Comparison of ENCODE assay signal across 13 cellular contexts in the genomic region with DNA sequence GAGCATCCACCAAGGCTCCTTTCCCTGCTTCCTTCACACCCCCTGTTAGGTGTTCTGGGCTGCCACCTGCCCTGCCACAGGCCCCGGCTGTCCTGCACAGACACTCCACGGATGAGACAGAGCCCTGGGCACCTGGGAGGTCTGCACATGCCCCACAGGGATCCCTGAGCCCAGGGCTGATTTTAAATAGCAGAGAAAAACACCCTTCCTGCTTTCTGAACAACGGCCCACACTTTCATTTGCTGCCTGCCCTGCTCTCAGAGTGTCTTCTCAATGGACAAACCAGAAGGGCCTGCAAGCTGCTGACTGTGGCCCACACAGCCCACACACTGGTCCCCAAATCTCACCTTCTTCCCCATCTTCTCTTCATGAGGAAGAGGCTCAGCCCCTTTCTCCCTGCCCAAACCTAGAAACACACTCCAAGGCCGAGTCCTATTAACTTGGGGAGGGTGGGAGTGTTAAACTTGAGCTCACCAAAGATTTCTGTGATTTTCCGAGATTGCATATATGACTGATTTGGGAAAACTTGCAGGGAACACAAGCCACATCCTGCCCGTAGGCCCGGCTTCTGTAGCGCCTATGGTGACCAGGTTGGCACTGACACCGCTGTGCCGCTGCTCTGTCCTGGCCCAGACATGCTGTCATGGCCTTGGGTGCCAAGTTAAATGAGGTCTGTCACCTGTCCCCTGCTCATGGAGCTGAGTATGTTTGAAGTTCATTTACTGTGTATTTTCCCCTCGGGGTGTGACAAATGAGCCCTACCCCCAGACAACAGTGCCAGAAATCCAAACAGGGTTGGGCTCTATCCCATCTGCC. TPM values are rescaled to one million over a fixed set of nuclear protein-coding genes. Genes with fewer than 3 reads are reported as not detected.
DNase-seq lines count a peak whose midpoint lies in the region; FAIRE-seq and TF ChIP-seq lines count a peak whose summit lies in the region.
"Had no signal": no experiment of that assay in that cellular context is flagged by ENCODE, and none has a peak within 500 bp of the region (broad histone marks: within the 10 kb centered on the region; RNA-seq: fewer than 3 reads in every experiment).

No MANE protein-coding gene starts in this region.

- DNase-seq in activated naive CD4-positive, alpha-beta T cell (lab: John Stamatoyannopoulos, UW) = no peak
- DNase-seq in adrenal gland (peak in 4 of 7 donors; percentile 4 to 54 (median 12)), transverse colon (peak; percentile 11), erythroblast (lab: John Stamatoyannopoulos, UW) (no peak), HTR-8/SVneo (ENCODE audit: insufficient read length, low spot score) (no peak), activated gamma-delta T cell (lab: John Stamatoyannopoulos, UW) (no peak)
- DNase-seq: activated gamma-delta T cell treated with Interleukin-2 at 50 U/mL for 16 hours; CD4-positive, alpha-beta memory T cell had no signal

- WGBS in adrenal gland, 4 donors = 79 to 86% (median 85%) methylated on average over 10 to 11 of the region's 11 CpGs
- 55% methylated on average over 11 of the region's 11 CpGs for WGBS in liver
- 71 to 100% methylated on average over 1 to 11 of the region's 11 CpGs for WGBS in transverse colon (ENCODE audit: low coverage in 1 of 2), 2 donors

- no peaks in the 10 kb centered on the region for H3K4me1 ChIP-seq in adrenal gland (replicated peaks in 1 of 2)
- H3K4me1 ChIP-seq in liver (ENCODE audit: control insufficient read depth in 4 of 4, insufficient read depth in 4 of 4, low read length in 3 of 4) = peaks cover 5 to 24% (median 16%) of the 10 kb centered on the region in 4 donors
- H3K4me1 ChIP-seq in transverse colon = peaks cover 0 to 4% (median 2%) of the 10 kb centered on the region in 4 donors

- H3K27ac ChIP-seq in adrenal gland = peak overlapping the region in 1 of 5 donors; percentile 49
- H3K27ac ChIP-seq in liver (ENCODE audit: low read depth in 1 of 2, low read length in 2 of 2) = peak overlapping the region; percentile 73 to 81
- H3K27ac ChIP-seq in transverse colon = no peak overlapping the region

- peak overlapping the region; percentile 51 for H3K27ac Mint-ChIP-seq in activated naive CD4-positive, alpha-beta T cell treated with anti-CD3 and anti-CD28 coated beads, Interleukin-2, amount 50 U/mL, for 24 hours
- H3K27ac Mint-ChIP-seq: progenitor cell of endocrine pancreas had no signal

- in situ Hi-C loops in transverse colon (cut with MboI; ENCODE audit: low pct_ligation_motif_present in 1 of 4, low pct_unique_long_range_greater_than_20kb in 1 of 4, low sequenced_read_pairs in 3 of 4) = no loop called here

- H3K27me3 Mint-ChIP-seq in activated naive CD4-positive, alpha-beta T cell treated with anti-CD3 and anti-CD28 coated beads, Interleukin-2, amount 50 U/mL, for 24 hours = no peaks in the 10 kb centered on the region
- H3K27me3 Mint-ChIP-seq: IgD-negative memory B cell, progenitor cell of endocrine pancreas had no signal

- intact Hi-C loops in adrenal gland (cut with DNase I) = no loop called here
- intact Hi-C loops in transverse colon (cut with DNase I; ENCODE audit: low total_unique reads) = no loop called here

- peak overlapping the region in 1 of 2 donors; percentile 10 for H3K9ac ChIP-seq in liver (ENCODE audit: low read depth in 1 of 2, low read length in 2 of 2)

- FAIRE-seq in HTR-8/SVneo (lab: Jason Lieb, UNC) = no peak
- FAIRE-seq: TTC549 had no signal

- H3K9me3 Mint-ChIP-seq in activated naive CD4-positive, alpha-beta T cell treated with anti-CD3 and anti-CD28 coated beads, Interleukin-2, amount 50 U/mL, for 24 hours = no peaks in the 10 kb centered on the region

- no peaks in the 10 kb centered on the region for H3K27me3 ChIP-seq in adrenal gland
- H3K27me3 ChIP-seq in liver (ENCODE audit: control insufficient read depth in 4 of 4, insufficient read depth in 4 of 4, low read length in 3 of 4) = no peaks in the 10 kb centered on the region
- no peaks in the 10 kb centered on the region for H3K27me3 ChIP-seq in transverse colon

- H3K36me3 Mint-ChIP-seq in activated naive CD4-positive, alpha-beta T cell treated with anti-CD3 and anti-CD28 coated beads, Interleukin-2, amount 50 U/mL, for 24 hours = no peaks in the 10 kb centered on the region
- H3K36me3 Mint-ChIP-seq: CD4-positive, alpha-beta memory T cell; IgD-negative memory B cell had no signal

- H3K9me3 ChIP-seq in adrenal gland (replicated peaks in 1 of 3) (no peaks in the 10 kb centered on the region), liver (ENCODE audit: control insufficient read depth in 4 of 4, low read length in 3 of 4) (no peaks in the 10 kb centered on the region), transverse colon (no peaks in the 10 kb centered on the region)

- TF ChIP-seq POLR2A in adrenal gland (IDR thresholded peaks at IDR 0.05) (no peak), transverse colon (IDR thresholded peaks at IDR 0.05) (no peak), erythroblast (IDR thresholded peaks at IDR 0.05; ENCODE audit: low read length) (no peak)

- peak in 1 of 2 donors; percentile 10 for TF ChIP-seq RAD21 in liver (IDR thresholded peaks at IDR 0.05)

- no peak overlapping the region for H3K4me3 ChIP-seq in adrenal gland
- H3K4me3 ChIP-seq in liver (ENCODE audit: low read depth in 1 of 3, low read length in 3 of 3) = no peak overlapping the region
- H3K4me3 ChIP-seq in transverse colon = no peak overlapping the region

- TF ChIP-seq CTCF in adrenal gland (IDR thresholded peaks at IDR 0.05) (no peak), liver (IDR thresholded peaks at IDR 0.05; ENCODE audit: low read depth, low read length, missing input control) (no peak), transverse colon (IDR thresholded peaks at IDR 0.05) (no peak)

- no peak for TF ChIP-seq EP300 in transverse colon (IDR thresholded peaks at IDR 0.05; ENCODE audit: low read depth)

- no peak overlapping the region for H3K4me3 Mint-ChIP-seq in activated naive CD4-positive, alpha-beta T cell treated with anti-CD3 and anti-CD28 coated beads, Interleukin-2, amount 50 U/mL, for 24 hours
- H3K4me3 Mint-ChIP-seq: CD4-positive, alpha-beta memory T cell had no signal

- no peaks in the 10 kb centered on the region for H3K36me3 ChIP-seq in adrenal gland (replicated peaks in 1 of 2)
- H3K36me3 ChIP-seq in liver (ENCODE audit: control insufficient read depth in 4 of 4, insufficient read depth in 3 of 4, low read depth in 1 of 4, low read length in 3 of 4) = no peaks in the 10 kb centered on the region
- no peaks in the 10 kb centered on the region for H3K36me3 ChIP-seq in transverse colon

- H3K4me1 Mint-ChIP-seq in activated naive CD4-positive, alpha-beta T cell treated with anti-CD3 and anti-CD28 coated beads, Interleukin-2, amount 50 U/mL, for 24 hours = peaks cover 26% of the 10 kb centered on the region

TF ChIP-seq in liver, 16 proteins besides CTCF, POLR2A, EP300 and RAD21:
- TF ChIP-seq HNF4A (conservative IDR thresholded peaks at IDR 0.05) (peak in 1 of 2 donors; percentile 56), RXRA (IDR thresholded peaks at IDR 0.05) (peak; percentile 47 to 81), YY1 (IDR thresholded peaks at IDR 0.05) (peak; percentile 59), JUND (IDR thresholded peaks at IDR 0.05) (peak in 1 of 2 donors; percentile 9)
- TF ChIP-seq, protein P1, sequence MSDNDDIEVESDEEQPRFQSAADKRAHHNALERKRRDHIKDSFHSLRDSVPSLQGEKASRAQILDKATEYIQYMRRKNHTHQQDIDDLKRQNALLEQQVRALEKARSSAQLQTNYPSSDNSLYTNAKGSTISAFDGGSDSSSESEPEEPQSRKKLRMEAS (IDR thresholded peaks at IDR 0.05) = no peak
TF ChIP-seq in liver: peak in this region for 4.

RNA-seq across cellular contexts. Expression of a gene that starts 47.2 kb away (rescaled TPM):
- total RNA-seq in adrenal gland = 10 to 100 TPM; 19.9 to 65.9 (median 37.8) TPM
- polyA plus RNA-seq in adrenal gland = 10 to 100 TPM; 17.3 to 33.5 (median 21.0) TPM
- 10 to 100 TPM; 64.6 to 77.1 TPM for total RNA-seq in liver
- polyA plus RNA-seq in liver = 10 to 100 TPM; 17.4 to 50.5 TPM
- total RNA-seq in transverse colon = 10 to 100 TPM; 39.0 to 81.2 (median 68.8) TPM

Comparison
In these comparisons a context has a peak if more than half of its experiments do, and no peak if none do; other contexts are left out.
1. DNase-seq: peak in adrenal gland (4 of 7) and transverse colon (single experiment); none in activated naive CD4-positive, alpha-beta T cell (0 of 4), erythroblast (0 of 2), HTR-8/SVneo (single experiment) and activated gamma-delta T cell (single experiment).
2. H3K27ac ChIP-seq: peak in liver (2 of 2); none in transverse colon (0 of 4).